19 cellular contexts compared by ENCODE assay signal in genomic region chr13:103517768-103518102, GRCh38.
A peak's percentile ranks its signal among the peaks of the same experiment; 100 is the strongest.
DNase-seq lines count a peak whose midpoint lies in the region; ATAC-seq, FAIRE-seq and TF ChIP-seq lines count a peak whose summit lies in the region.
"Had no signal": no experiment of that assay in that cellular context is flagged by ENCODE, and none has a peak within 500 bp of the region (broad histone marks: within the 10 kb centered on the region; RNA-seq: fewer than 3 reads in every experiment).

No MANE protein-coding gene starts in this region.

- H3K4me2 ChIP-seq in H1 (ENCODE audit: insufficient read depth in 1 of 2, low read depth in 2 of 2, low read length in 2 of 2): no peak overlapping the region

- TF ChIP-seq POLR2A in H1 (IDR thresholded peaks at IDR 0.05; ENCODE audit: control extremely low read depth in 1 of 2, low read depth in 2 of 2, low read length in 2 of 2): no peak

- H3K27ac Mint-ChIP-seq in Calu3 (ENCODE audit: unreplicated experiment) (peak overlapping the region; percentile 72), nephron progenitor cell (peak overlapping the region; percentile 36)
- no peak overlapping the region for H3K27ac Mint-ChIP-seq in CD4-positive, alpha-beta memory T cell

- H3K56ac ChIP-seq in H1 (replicated peaks; ENCODE audit: insufficient read length, low read depth, low read length): no peak overlapping the region

- H3K4me1 Mint-ChIP-seq in Calu3 (ENCODE audit: low read depth, unreplicated experiment) (peaks cover 8% of the 10 kb centered on the region), nephron progenitor cell (peaks cover 25% of the 10 kb centered on the region)
- no peaks in the 10 kb centered on the region for H3K4me1 Mint-ChIP-seq in CD4-positive, alpha-beta memory T cell

- H3K23ac ChIP-seq in H1 (ENCODE audit: insufficient read length): no peak overlapping the region

- no peak overlapping the region for H3K18ac ChIP-seq in H1 (ENCODE audit: extremely low read depth, low read length)

- no TSS peak for BruUV-seq in Calu3 (replicated peaks; lab: Mats Ljungman, UMichigan)

- H2BK20ac ChIP-seq in H1 (ENCODE audit: low read length): no peak overlapping the region

- WGBS in H1 (ENCODE audit: extremely low coverage in 1 of 2, insufficient coverage in 1 of 2, insufficient read length in 1 of 2, insufficient replicate concordance in 2 of 2, low coverage in 1 of 2, low lambda C conversion rate in 2 of 2, missing lambda C conversion rate in 1 of 2), 2 experiments: 87% methylated on average over 2 of the region's 2 CpGs; no CpG with 5 or more reads in 1 of the 2 experiments

- no peaks in the 10 kb centered on the region for H3K9me3 ChIP-seq in H1 (ENCODE audit: insufficient read depth in 2 of 2, low read depth in 1 of 2, low read length in 1 of 2)
- no peaks in the 10 kb centered on the region for H3K9me3 ChIP-seq in CD4-positive, alpha-beta memory T cell (ENCODE audit: control insufficient read depth in 1 of 2, low read length in 2 of 2)
- H3K9me3 ChIP-seq: BE2C, SJSA1 had no signal

- no peak overlapping the region for H3K4me3 Mint-ChIP-seq in Calu3 (ENCODE audit: low read depth, unreplicated experiment)
- no peak overlapping the region for H3K4me3 Mint-ChIP-seq in nephron progenitor cell
- no peak overlapping the region for H3K4me3 Mint-ChIP-seq in CD4-positive, alpha-beta memory T cell

- H4K20me1 ChIP-seq in H1 (replicated peaks in 1 of 2; ENCODE audit: control insufficient read depth in 1 of 2, insufficient read depth in 2 of 2, low read length in 2 of 2): no peaks in the 10 kb centered on the region

- H3K4me1 ChIP-seq in H1 (replicated peaks in 1 of 4; ENCODE audit: control insufficient read depth in 3 of 4, insufficient read depth in 4 of 4, low read length in 3 of 4): peaks cover 0 to 2% (median 0%) of the 10 kb centered on the region in 4 experiments; a peak in 2 of 7 replicates
- no peaks in the 10 kb centered on the region for H3K4me1 ChIP-seq in CD4-positive, alpha-beta memory T cell (ENCODE audit: insufficient read depth, low read length)
- H3K4me1 ChIP-seq: SJSA1 had no signal

- no peak for TF ChIP-seq CTCF in Calu3 (IDR thresholded peaks at IDR 0.05; ENCODE audit: unreplicated experiment)
- no peak for TF ChIP-seq CTCF in H1 (IDR thresholded peaks at IDR 0.05; ENCODE audit: control extremely low read depth in 1 of 3, insufficient read depth in 1 of 3, low read depth in 1 of 3, low read length in 3 of 3)
- TF ChIP-seq CTCF in nephron progenitor cell (IDR thresholded peaks at IDR 0.05): no peak

- no peaks in the 10 kb centered on the region for H3K79me2 ChIP-seq in H1 (ENCODE audit: control insufficient read depth in 1 of 2, insufficient read depth in 2 of 2, low read length in 2 of 2)

- no peak overlapping the region for H4K8ac ChIP-seq in H1 (ENCODE audit: extremely low read depth, insufficient read depth, low read length)

- no peaks in the 10 kb centered on the region for H3K9me3 Mint-ChIP-seq in Calu3 (ENCODE audit: low read depth, unreplicated experiment)
- H3K9me3 Mint-ChIP-seq in nephron progenitor cell: peaks cover 4% of the 10 kb centered on the region
- H3K9me3 Mint-ChIP-seq in CD4-positive, alpha-beta memory T cell: peaks cover 0 to 2% (median 0%) of the 10 kb centered on the region in 8 donors

- no peak overlapping the region for H4K5ac ChIP-seq in H1 (ENCODE audit: insufficient read length, low read depth, low read length)

- H3K9ac ChIP-seq in H1 (replicated peaks in 1 of 4; ENCODE audit: extremely low read depth in 1 of 4, low read depth in 3 of 4, low read length in 3 of 4): no peak overlapping the region

- FAIRE-seq in H1 (lab: Jason Lieb, UNC): no peak
- FAIRE-seq: A204.1, GM12878 had no signal

- H3K27me3 ChIP-seq in H1 (replicated peaks in 1 of 4; ENCODE audit: control insufficient read depth in 3 of 4, extremely low read depth in 1 of 4, insufficient read depth in 3 of 4, low read length in 3 of 4): no peaks in the 10 kb centered on the region
- H3K27me3 ChIP-seq in CD4-positive, alpha-beta memory T cell (ENCODE audit: insufficient read depth, low read length): no peaks in the 10 kb centered on the region
- H3K27me3 ChIP-seq: BE2C, SJSA1 had no signal

- no peaks in the 10 kb centered on the region for H3K23me2 ChIP-seq in H1 (ENCODE audit: low read depth, low read length)

- CTCF ChIA-PET in Calu3 (lab: Charles Lee): no interaction called here
- CTCF ChIA-PET in H1 (lab: Charles Lee; ENCODE audit: partially characterized antibody): no interaction called here
- CTCF ChIA-PET in CD4-positive, alpha-beta memory T cell (lab: Charles Lee; ENCODE audit: partially characterized antibody): no interaction called here

- no peak overlapping the region for H3K14ac ChIP-seq in H1 (ENCODE audit: insufficient read length)

- no peak overlapping the region for H2BK12ac ChIP-seq in H1 (ENCODE audit: low read depth, low read length)

- ATAC-seq in HG03354 (IDR thresholded peaks at IDR 0.05; ENCODE audit: poor library complexity, severe bottlenecking, unreplicated experiment): peak; percentile 35
- no peak for ATAC-seq in GM21390 (IDR thresholded peaks at IDR 0.05; ENCODE audit: unreplicated experiment)
- no peak for ATAC-seq in GM18867 (IDR thresholded peaks at IDR 0.05; ENCODE audit: unreplicated experiment)
- no peak for ATAC-seq in GM19324 (IDR thresholded peaks at IDR 0.05; ENCODE audit: low FRiP score, unreplicated experiment)
- ATAC-seq: Right ventricle myocardium inferior had no signal

- H4K91ac ChIP-seq in H1 (replicated peaks; ENCODE audit: insufficient read length, low read length): no peak overlapping the region

- peak overlapping the region; percentile 86; the same call in 1 of the 2 replicates for H2AFZ ChIP-seq in H1 (ENCODE audit: low read length)

- DNase-seq in Calu3 (no peak), H1 (ENCODE audit: low read depth in 1 of 2, low spot score in 2 of 2) (no peak), nephron progenitor cell (no peak)
- no peak for DNase-seq in CD4-positive, alpha-beta memory T cell
- DNase-seq: BE2C, COR-L47, DND-41, KBM-7, NCI-H2171, NCI-H526, OCI-M1 had no signal

- no peak overlapping the region for H2BK120ac ChIP-seq in H1 (replicated peaks; ENCODE audit: low read depth, low read length)

- TF ChIP-seq RAD21 in H1 (IDR thresholded peaks at IDR 0.05 in 1 of 2, conservative IDR thresholded peaks at IDR 0.05 in 1 of 2; ENCODE audit: low read depth in 2 of 2, low read length in 2 of 2): no peak

- H3K4me3 ChIP-seq in H1 (ENCODE audit: extremely low read depth in 1 of 4, insufficient read depth in 2 of 4, low read depth in 3 of 4, low read length in 4 of 4): no peak overlapping the region
- H3K4me3 ChIP-seq in CD4-positive, alpha-beta memory T cell (ENCODE audit: low read length in 2 of 2): no peak overlapping the region
- H3K4me3 ChIP-seq: GM12878, SJSA1 had no signal

- no peak overlapping the region for H2AK5ac ChIP-seq in H1 (ENCODE audit: low read depth, low read length)

- no peak overlapping the region for H2BK5ac ChIP-seq in H1 (ENCODE audit: low read depth, low read length)

- intact Hi-C loops in Calu3 (cut with micrococcal nuclease; ENCODE audit: unreplicated experiment): no loop called here
- intact Hi-C loops in CD4-positive, alpha-beta memory T cell (cut with micrococcal nuclease): no loop called here

- H3K36me3 Mint-ChIP-seq in Calu3 (ENCODE audit: insufficient read depth, unreplicated experiment) (no peaks in the 10 kb centered on the region), nephron progenitor cell (ENCODE audit: low read depth) (no peaks in the 10 kb centered on the region)
- no peaks in the 10 kb centered on the region for H3K36me3 Mint-ChIP-seq in CD4-positive, alpha-beta memory T cell

- H2BK15ac ChIP-seq in H1 (ENCODE audit: low read length): no peak overlapping the region

- POLR2A ChIA-PET in H1 (lab: Charles Lee; ENCODE audit: partially characterized antibody): no interaction called here
- POLR2A ChIA-PET in CD4-positive, alpha-beta memory T cell (lab: Charles Lee; ENCODE audit: partially characterized antibody): no interaction called here

- H3K36me3 ChIP-seq in H1 (ENCODE audit: control insufficient read depth in 2 of 4, insufficient read depth in 4 of 4, low read length in 3 of 4): no peaks in the 10 kb centered on the region
- no peaks in the 10 kb centered on the region for H3K36me3 ChIP-seq in CD4-positive, alpha-beta memory T cell (ENCODE audit: insufficient read depth, low read length)
- H3K36me3 ChIP-seq: BE2C, SJSA1 had no signal

- no peaks in the 10 kb centered on the region for H3K79me1 ChIP-seq in H1 (ENCODE audit: low read depth, low read length)

- H3K27ac ChIP-seq in H1 (ENCODE audit: low read depth, low read length): no peak overlapping the region
- no peak overlapping the region for H3K27ac ChIP-seq in CD4-positive, alpha-beta memory T cell (ENCODE audit: low read depth, low read length)
- H3K27ac ChIP-seq: SJSA1 had no signal

- no peak for TF ChIP-seq EP300 in H1 (IDR thresholded peaks at IDR 0.05; ENCODE audit: borderline replicate concordance in 1 of 2, low read depth in 2 of 2, low read length in 2 of 2)

- H3K4ac ChIP-seq in H1 (replicated peaks; ENCODE audit: insufficient read length, low read depth, low read length): no peak overlapping the region

- H3K27me3 Mint-ChIP-seq in Calu3 (ENCODE audit: unreplicated experiment) (no peaks in the 10 kb centered on the region), nephron progenitor cell (ENCODE audit: low read depth, poor library complexity) (no peaks in the 10 kb centered on the region)
- no peaks in the 10 kb centered on the region for H3K27me3 Mint-ChIP-seq in CD4-positive, alpha-beta memory T cell

TF ChIP-seq in H1, 55 proteins besides CTCF, POLR2A, EP300 and RAD21:
- TF ChIP-seq BCL11A (IDR thresholded peaks at IDR 0.05; ENCODE audit: low read depth in 2 of 2, low read length in 2 of 2): no peak
- no peak for TF ChIP-seq KDM5A (IDR thresholded peaks at IDR 0.05; ENCODE audit: low read length)
- no peak for TF ChIP-seq RFX5 (IDR thresholded peaks at IDR 0.05; ENCODE audit: borderline replicate concordance, low read depth, low read length)

Comparison
In these comparisons a context has a peak if more than half of its experiments do, and no peak if none do; other contexts are left out.
1. H3K27ac Mint-ChIP-seq: peak in Calu3 (single experiment) and nephron progenitor cell (single experiment); none in CD4-positive, alpha-beta memory T cell (0 of 7).